ENCODE assay signal across 19 cellular contexts in the genomic region with DNA sequence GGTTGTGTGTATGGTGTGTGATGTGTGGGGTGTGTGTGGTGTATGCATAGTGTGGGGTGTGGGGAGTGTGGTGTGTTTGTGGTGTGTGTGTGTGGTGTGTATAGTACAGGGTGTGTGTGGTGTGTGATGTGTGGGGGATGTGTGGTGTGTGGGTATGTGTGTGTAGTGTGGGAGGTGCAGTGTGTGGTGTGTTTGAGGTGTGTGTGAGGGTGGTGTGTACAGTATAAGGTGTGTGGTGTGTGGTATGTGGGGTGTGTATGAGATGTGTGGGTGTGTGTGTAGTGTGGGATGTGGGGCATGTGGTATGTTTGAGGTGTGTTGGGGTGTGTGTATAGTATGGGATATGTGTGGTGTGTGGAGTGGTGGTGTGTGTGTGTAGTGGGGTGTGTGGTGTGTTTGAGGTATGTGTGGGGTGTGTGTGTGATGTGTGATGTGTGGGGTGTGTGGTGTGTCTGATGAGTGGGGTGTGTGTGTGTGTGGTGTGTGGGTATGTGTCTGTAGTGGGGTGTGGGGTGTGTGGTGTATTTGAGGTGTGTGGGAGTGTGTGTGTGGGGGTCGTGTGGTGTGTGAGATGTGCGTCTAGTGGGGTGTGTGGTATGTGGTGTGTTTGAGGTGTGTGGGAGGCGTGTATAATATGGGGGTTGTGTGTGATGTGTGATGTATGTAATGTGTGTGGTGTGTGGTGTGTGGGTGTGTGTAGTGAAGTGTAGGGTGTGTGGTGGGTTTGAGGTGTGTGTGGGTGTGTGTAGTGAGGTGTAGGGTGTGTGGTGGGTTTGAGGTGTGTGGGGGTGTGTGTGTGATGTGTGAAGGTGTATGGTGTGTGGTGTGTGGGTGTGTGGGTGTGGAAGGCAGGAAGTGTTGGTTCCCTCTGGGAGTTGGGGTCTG. TPM values are rescaled to one million over a fixed set of nuclear protein-coding genes. Genes with fewer than 3 reads are reported as not detected.
A peak's percentile ranks its signal among the peaks of the same experiment; 100 is the strongest.
DNase-seq lines count a peak whose midpoint lies in the region; ATAC-seq and TF ChIP-seq lines count a peak whose summit lies in the region.
"Had no signal": no experiment of that assay in that cellular context is flagged by ENCODE, and none has a peak within 500 bp of the region (broad histone marks: within the 10 kb centered on the region; RNA-seq: fewer than 3 reads in every experiment).

No MANE protein-coding gene starts in this region.

- H3K4me2 ChIP-seq in BLaER1, result peak overlapping the region; percentile 43
- no peak overlapping the region for H3K4me2 ChIP-seq in mammary epithelial cell (ENCODE audit: insufficient read depth, low read depth, low read length)

- CTCF ChIA-PET in naive thymus-derived CD4-positive, alpha-beta T cell (lab: Charles Lee), result interaction anchor here (1.8 kb wide), 1 partner anchor 59 kb away, joined by 7 read pairs; no protein-coding TSS in a partner anchor
- CTCF ChIA-PET in mammary epithelial cell (lab: Charles Lee; ENCODE audit: low non-redundant PET), result no interaction called here

- in situ Hi-C loops in mammary epithelial cell (cut with MboI; ENCODE audit: low sequenced_read_pairs in 2 of 2), result no loop called here

- POLR2A ChIA-PET in naive thymus-derived CD4-positive, alpha-beta T cell (lab: Charles Lee), result interaction anchor here (0.9 to 1.6 kb wide), 2 partner anchors 10 to 28 kb away, joined by 3 to 5 read pairs; partner anchors contain the start of gene STING1

- H3K9me3 ChIP-seq in BLaER1 (no peaks in the 10 kb centered on the region), mammary epithelial cell (replicated peaks; ENCODE audit: insufficient read depth, low read length) (no peaks in the 10 kb centered on the region)
- H3K9me3 ChIP-seq in naive thymus-derived CD4-positive, alpha-beta T cell (ENCODE audit: control insufficient read depth in 2 of 3, low read length in 3 of 3), result no peaks in the 10 kb centered on the region
- H3K9me3 ChIP-seq: left ventricle myocardium inferior, tibial artery had no signal

- H3K27ac ChIP-seq in BLaER1 (no peak overlapping the region), mammary epithelial cell (ENCODE audit: insufficient read depth, low read depth, low read length) (no peak overlapping the region), foreskin keratinocyte (no peak overlapping the region)
- H3K27ac ChIP-seq in naive thymus-derived CD4-positive, alpha-beta T cell (ENCODE audit: low read depth, low read length), result peak overlapping the region; percentile 8
- H3K27ac ChIP-seq: left ventricle myocardium inferior, tibial artery had no signal

- H3K9me3 Mint-ChIP-seq in activated T-helper 1 cell treated with anti-CD3 and anti-CD28 coated beads, Interleukin-12 subunit alpha, Interleukin-12 subunit beta, Interleukin-2, Interleukin-4 antibody, amounts not matched to agents 30 ng/mL and 10 ng/mL and 1 ng/mL, durations not matched to agents 14 hours and 24 hours and 36 hours, result peaks cover 6% of the 10 kb centered on the region
- H3K9me3 Mint-ChIP-seq in naive thymus-derived CD4-positive, alpha-beta T cell, result no peaks in the 10 kb centered on the region

- H4K20me1 ChIP-seq in BLaER1, result no peaks in the 10 kb centered on the region
- H4K20me1 ChIP-seq in mammary epithelial cell (ENCODE audit: insufficient read depth, low read length), result no peaks in the 10 kb centered on the region

- H3K27me3 ChIP-seq in BLaER1, result no peaks in the 10 kb centered on the region
- H3K27me3 ChIP-seq in naive thymus-derived CD4-positive, alpha-beta T cell (ENCODE audit: control insufficient read depth in 2 of 2, insufficient read depth in 2 of 2, low read length in 2 of 2), result no peaks in the 10 kb centered on the region
- H3K27me3 ChIP-seq in mammary epithelial cell (ENCODE audit: insufficient read depth, low read length), result no peaks in the 10 kb centered on the region
- no peaks in the 10 kb centered on the region for H3K27me3 ChIP-seq in foreskin keratinocyte
- H3K27me3 ChIP-seq: tibial artery had no signal

- DNase-seq in GM12865 (ENCODE audit: low read depth), result peak; percentile 42
- DNase-seq in activated T-helper 1 cell treated with anti-CD3 and anti-CD28 coated beads, Interleukin-12 subunit alpha, Interleukin-12 subunit beta, Interleukin-2, Interleukin-4 antibody, amounts not matched to agents 30 ng/mL and 10 ng/mL and 1 ng/mL, durations not matched to agents 14 hours and 24 hours and 36 hours (ENCODE audit: low spot score), result no peak
- DNase-seq in naive thymus-derived CD4-positive, alpha-beta T cell, result peak in 1 of 9 donors; percentile 46
- no peak for DNase-seq in cerebellum (ENCODE audit: low spot score)
- no peak for DNase-seq in mammary epithelial cell
- no peak for DNase-seq in foreskin keratinocyte
- DNase-seq in kidney tubule cell (ENCODE audit: low spot score), result no peak
- DNase-seq: DMS153; effector memory CD4-positive, alpha-beta T cell; foreskin fibroblast; GOT3; left ventricle myocardium inferior; NCI-H2081 treated with DMSO at 0.1 percent for 48 hours; NCI-H69; tibial artery had no signal

- H3K4me3 Mint-ChIP-seq in activated T-helper 1 cell treated with anti-CD3 and anti-CD28 coated beads, Interleukin-12 subunit alpha, Interleukin-12 subunit beta, Interleukin-2, Interleukin-4 antibody, amounts not matched to agents 30 ng/mL and 10 ng/mL and 1 ng/mL, durations not matched to agents 14 hours and 24 hours and 36 hours, result no peak overlapping the region
- peak overlapping the region in 2 of 10 donors; percentile 6 to 58 for H3K4me3 Mint-ChIP-seq in naive thymus-derived CD4-positive, alpha-beta T cell

- H3K4me1 Mint-ChIP-seq in activated T-helper 1 cell treated with anti-CD3 and anti-CD28 coated beads, Interleukin-12 subunit alpha, Interleukin-12 subunit beta, Interleukin-2, Interleukin-4 antibody, amounts not matched to agents 30 ng/mL and 10 ng/mL and 1 ng/mL, durations not matched to agents 14 hours and 24 hours and 36 hours (ENCODE audit: low read depth), result peaks cover 49% of the 10 kb centered on the region
- peaks cover 26 to 50% (median 42%) of the 10 kb centered on the region in 7 donors for H3K4me1 Mint-ChIP-seq in naive thymus-derived CD4-positive, alpha-beta T cell

- H3K4me3 ChIP-seq in BLaER1, result no peak overlapping the region
- no peak overlapping the region for H3K4me3 ChIP-seq in GM12865 (ENCODE audit: low read depth, low read length)
- H3K4me3 ChIP-seq in naive thymus-derived CD4-positive, alpha-beta T cell (ENCODE audit: low read length), result no peak overlapping the region
- H3K4me3 ChIP-seq in mammary epithelial cell (replicated peaks in 1 of 3; ENCODE audit: insufficient read depth in 1 of 3, low read depth in 2 of 3, low read length in 3 of 3), result no peak overlapping the region
- H3K4me3 ChIP-seq: left ventricle myocardium inferior, tibial artery had no signal

- H3K27ac Mint-ChIP-seq in activated T-helper 1 cell treated with anti-CD3 and anti-CD28 coated beads, Interleukin-12 subunit alpha, Interleukin-12 subunit beta, Interleukin-2, Interleukin-4 antibody, amounts not matched to agents 30 ng/mL and 10 ng/mL and 1 ng/mL, durations not matched to agents 14 hours and 24 hours and 36 hours, result peak overlapping the region; percentile 83
- peak overlapping the region; percentile 41 to 91 (median 78) for H3K27ac Mint-ChIP-seq in naive thymus-derived CD4-positive, alpha-beta T cell

- peaks cover 2% of the 10 kb centered on the region for H3K36me3 Mint-ChIP-seq in activated T-helper 1 cell treated with anti-CD3 and anti-CD28 coated beads, Interleukin-12 subunit alpha, Interleukin-12 subunit beta, Interleukin-2, Interleukin-4 antibody, amounts not matched to agents 30 ng/mL and 10 ng/mL and 1 ng/mL, durations not matched to agents 14 hours and 24 hours and 36 hours (ENCODE audit: low read depth)
- H3K36me3 Mint-ChIP-seq in naive thymus-derived CD4-positive, alpha-beta T cell, result peaks cover 0 to 2% (median 0%) of the 10 kb centered on the region in 5 donors

- H3K4me1 ChIP-seq in BLaER1 (peaks cover 22% of the 10 kb centered on the region), mammary epithelial cell (ENCODE audit: insufficient read depth, low read length) (peaks cover 4% of the 10 kb centered on the region), foreskin keratinocyte (no peaks in the 10 kb centered on the region)
- H3K4me1 ChIP-seq in naive thymus-derived CD4-positive, alpha-beta T cell (ENCODE audit: control insufficient read depth in 2 of 2, insufficient read depth in 2 of 2, low read length in 2 of 2), result peaks cover 43 to 47% of the 10 kb centered on the region in 2 donors
- H3K4me1 ChIP-seq: tibial artery had no signal

- H3K79me2 ChIP-seq in mammary epithelial cell (ENCODE audit: insufficient read depth, low read length), result no peaks in the 10 kb centered on the region

- no peaks in the 10 kb centered on the region for H3K27me3 Mint-ChIP-seq in activated T-helper 1 cell treated with anti-CD3 and anti-CD28 coated beads, Interleukin-12 subunit alpha, Interleukin-12 subunit beta, Interleukin-2, Interleukin-4 antibody, amounts not matched to agents 30 ng/mL and 10 ng/mL and 1 ng/mL, durations not matched to agents 14 hours and 24 hours and 36 hours (ENCODE audit: insufficient read depth)
- H3K27me3 Mint-ChIP-seq in naive thymus-derived CD4-positive, alpha-beta T cell, result no peaks in the 10 kb centered on the region

- dilution Hi-C loops in mammary epithelial cell (cut with HindIII; ENCODE audit: low sequenced_read_pairs), result no loop called here

- H3K9ac ChIP-seq in BLaER1 (no peak overlapping the region), mammary epithelial cell (ENCODE audit: insufficient read depth, low read length) (no peak overlapping the region)

- intact Hi-C loops in activated T-helper 1 cell treated with anti-CD3 and anti-CD28 coated beads, Interleukin-12 subunit alpha, Interleukin-12 subunit beta, Interleukin-2, Interleukin-4 antibody, amounts not matched to agents 30 ng/mL and 10 ng/mL and 1 ng/mL, durations not matched to agents 14 hours and 24 hours and 36 hours (cut with micrococcal nuclease), result no loop called here
- intact Hi-C loops in naive thymus-derived CD4-positive, alpha-beta T cell (cut with micrococcal nuclease), result no loop called here
- intact Hi-C loops in mammary epithelial cell (cut with micrococcal nuclease), result no loop called here

- no peak for TF ChIP-seq CTCF in GM12865 (IDR thresholded peaks at IDR 0.05; ENCODE audit: insufficient read depth, low read depth, low read length, missing control alignments)
- no peak for TF ChIP-seq CTCF in mammary epithelial cell (conservative IDR thresholded peaks at IDR 0.05 in 1 of 2, IDR thresholded peaks at IDR 0.05 in 1 of 2; ENCODE audit: extremely low read depth in 1 of 2, insufficient read depth in 1 of 2, low read depth in 1 of 2, low read length in 2 of 2)
- no peak for TF ChIP-seq CTCF in foreskin keratinocyte (conservative IDR thresholded peaks at IDR 0.05)

- BruUV-seq in mammary epithelial cell (replicated peaks; lab: Mats Ljungman, UMichigan), result no TSS peak

- H3K36me3 ChIP-seq in BLaER1 (no peaks in the 10 kb centered on the region), mammary epithelial cell (ENCODE audit: insufficient read depth, low read length) (no peaks in the 10 kb centered on the region)
- no peaks in the 10 kb centered on the region for H3K36me3 ChIP-seq in naive thymus-derived CD4-positive, alpha-beta T cell (ENCODE audit: control insufficient read depth in 2 of 3, insufficient read depth in 3 of 3, low read length in 3 of 3)
- H3K36me3 ChIP-seq: tibial artery had no signal

- WGBS in mammary epithelial cell (ENCODE audit: low coverage, missing lambda C conversion rate), result 98% methylated on average over 3 of the region's 3 CpGs

- H2AFZ ChIP-seq in mammary epithelial cell (ENCODE audit: low read depth, low read length), result no peak overlapping the region

- peak; percentile 32 for ATAC-seq in naive thymus-derived CD4-positive, alpha-beta T cell
- no peak for ATAC-seq in foreskin keratinocyte
- ATAC-seq: activated CD4-positive, CD25-positive, alpha-beta regulatory T cell treated with anti-CD3 and anti-CD28 coated beads, Interleukin-2, amount 50 U/mL, for 24 hours had no signal

RNA-seq across cellular contexts. Expression of gene ECSCR, which starts 8.6 kb away (rescaled TPM):
- total RNA-seq in activated T-helper 1 cell treated with anti-CD3 and anti-CD28 coated beads, Interleukin-12 subunit alpha, Interleukin-12 subunit beta, Interleukin-2, Interleukin-4 antibody, amounts not matched to agents 30 ng/mL and 10 ng/mL and 1 ng/mL, durations not matched to agents 14 hours and 24 hours and 36 hours, result 1.3 and 1.4 TPM in 2 replicates
- total RNA-seq in naive thymus-derived CD4-positive, alpha-beta T cell, result under 1 TPM in 3 of 5 experiments, not detected in 2; 0.37 to 0.73 (median 0.38) TPM
- polyA plus RNA-seq in naive thymus-derived CD4-positive, alpha-beta T cell, result under 1 TPM in 1 of 2 donors, not detected in 1; 0.19 TPM
- total RNA-seq in cerebellum (6.1 TPM), mammary epithelial cell (not detected), foreskin keratinocyte (not detected in 2 replicates)
- polyA plus RNA-seq in mammary epithelial cell (not detected), foreskin keratinocyte (not detected in 2 replicates)
- polyA minus RNA-seq in mammary epithelial cell, result not detected
- total RNA-seq: myocyte had no signal

RNA-seq across cellular contexts. Expression of gene DNAJC18, which starts 14.6 kb away (rescaled TPM):
- 30.0 and 36.3 TPM in 2 replicates for total RNA-seq in activated T-helper 1 cell treated with anti-CD3 and anti-CD28 coated beads, Interleukin-12 subunit alpha, Interleukin-12 subunit beta, Interleukin-2, Interleukin-4 antibody, amounts not matched to agents 30 ng/mL and 10 ng/mL and 1 ng/mL, durations not matched to agents 14 hours and 24 hours and 36 hours
- total RNA-seq in naive thymus-derived CD4-positive, alpha-beta T cell, result 1 to 10 TPM; 2.2 to 9.7 (median 4.9) TPM
- polyA plus RNA-seq in naive thymus-derived CD4-positive, alpha-beta T cell, result 1 to 10 TPM; 3.8 to 6.8 TPM
- total RNA-seq in cerebellum (33.7 TPM), mammary epithelial cell (10 to 100 TPM in 1 of 2 donors, 1 to 10 TPM in 1; 6.7 to 12.9 TPM), foreskin keratinocyte (5.8 and 9.2 TPM in 2 replicates)
- polyA plus RNA-seq in mammary epithelial cell (3.3 TPM), foreskin keratinocyte (7.6 and 10.1 TPM in 2 replicates)
- polyA minus RNA-seq in mammary epithelial cell, result 6.6 TPM

RNA-seq across cellular contexts. Expression of gene SMIM33, which starts 16.9 kb away (rescaled TPM):
- 0.29 and 0.39 TPM in 2 replicates for total RNA-seq in activated T-helper 1 cell treated with anti-CD3 and anti-CD28 coated beads, Interleukin-12 subunit alpha, Interleukin-12 subunit beta, Interleukin-2, Interleukin-4 antibody, amounts not matched to agents 30 ng/mL and 10 ng/mL and 1 ng/mL, durations not matched to agents 14 hours and 24 hours and 36 hours
- total RNA-seq in naive thymus-derived CD4-positive, alpha-beta T cell, result under 1 TPM in 3 of 5 experiments, not detected in 2; 0.14 to 0.99 (median 0.27) TPM
- under 1 TPM; 0.09 to 0.64 TPM for polyA plus RNA-seq in naive thymus-derived CD4-positive, alpha-beta T cell
- total RNA-seq in cerebellum (not detected), mammary epithelial cell (not detected), foreskin keratinocyte (not detected in 2 replicates)
- polyA plus RNA-seq in mammary epithelial cell (not detected), foreskin keratinocyte (not detected in 2 replicates)
- not detected for polyA minus RNA-seq in mammary epithelial cell
- total RNA-seq: left ventricle myocardium inferior, myocyte, RPMI7951 had no signal

RNA-seq across cellular contexts. Expression of gene STING1, which starts 28.6 kb away (rescaled TPM):
- 213 and 226 TPM in 2 replicates for total RNA-seq in activated T-helper 1 cell treated with anti-CD3 and anti-CD28 coated beads, Interleukin-12 subunit alpha, Interleukin-12 subunit beta, Interleukin-2, Interleukin-4 antibody, amounts not matched to agents 30 ng/mL and 10 ng/mL and 1 ng/mL, durations not matched to agents 14 hours and 24 hours and 36 hours
- total RNA-seq in naive thymus-derived CD4-positive, alpha-beta T cell, result 100 to 1,000 TPM; 124 to 213 (median 130) TPM
- polyA plus RNA-seq in naive thymus-derived CD4-positive, alpha-beta T cell, result 100 to 1,000 TPM in 1 of 2 donors, 10 to 100 TPM in 1; 84.6 to 150 TPM
- 6.3 TPM for total RNA-seq in cerebellum
- 10 to 100 TPM; 10.7 to 36.6 TPM for total RNA-seq in mammary epithelial cell
- polyA plus RNA-seq in mammary epithelial cell, result 35.3 TPM
- 22.4 TPM for polyA minus RNA-seq in mammary epithelial cell
- 27.2 and 27.4 TPM in 2 replicates for total RNA-seq in foreskin keratinocyte
- 32.6 and 33.2 TPM in 2 replicates for polyA plus RNA-seq in foreskin keratinocyte

RNA-seq across cellular contexts. Expression of gene SPATA24, which starts 50.0 kb away (rescaled TPM):
- 4.1 and 5.3 TPM in 2 replicates for total RNA-seq in activated T-helper 1 cell treated with anti-CD3 and anti-CD28 coated beads, Interleukin-12 subunit alpha, Interleukin-12 subunit beta, Interleukin-2, Interleukin-4 antibody, amounts not matched to agents 30 ng/mL and 10 ng/mL and 1 ng/mL, durations not matched to agents 14 hours and 24 hours and 36 hours
- total RNA-seq in naive thymus-derived CD4-positive, alpha-beta T cell, result 1 to 10 TPM; 4.4 to 7.6 (median 5.8) TPM
- 1 to 10 TPM; 4.6 to 6.6 TPM for polyA plus RNA-seq in naive thymus-derived CD4-positive, alpha-beta T cell
- total RNA-seq in cerebellum, result 4.4 TPM
- 1 to 10 TPM; 3.2 to 5.4 TPM for total RNA-seq in mammary epithelial cell
- polyA plus RNA-seq in mammary epithelial cell, result 4.1 TPM
- not detected for polyA minus RNA-seq in mammary epithelial cell
- 2.8 and 3.8 TPM in 2 replicates for total RNA-seq in foreskin keratinocyte
- 5.3 and 5.7 TPM in 2 replicates for polyA plus RNA-seq in foreskin keratinocyte
